Comparison of ENCODE assay signal across 11 cellular contexts in genomic region chr15:81302605-81303204, GRCh38. TPM values are rescaled to one million over a fixed set of nuclear protein-coding genes. Genes with fewer than 3 reads are reported as not detected.
DNase-seq lines count a peak whose midpoint lies in the region; ATAC-seq and TF ChIP-seq lines count a peak whose summit lies in the region.
"Had no signal": no experiment of that assay in that cellular context is flagged by ENCODE, and none has a peak within 500 bp of the region (broad histone marks: within the 10 kb centered on the region; RNA-seq: fewer than 3 reads in every experiment).

No MANE protein-coding gene starts in this region.

- no peaks in the 10 kb centered on the region for H3K27me3 Mint-ChIP-seq in CD4-positive, CD25-positive, alpha-beta regulatory T cell
- H3K27me3 Mint-ChIP-seq in T-helper 2 cell treated with Interferon-gamma antibody and Interleukin-4, amounts not matched to agents 5 μg/mL and 100 μg/mL, for 36 hours (ENCODE audit: low read depth) = no peaks in the 10 kb centered on the region

- H3K27ac Mint-ChIP-seq in CD4-positive, CD25-positive, alpha-beta regulatory T cell = peak overlapping the region; percentile 89 to 100 (median 100)
- H3K27ac Mint-ChIP-seq in T-helper 2 cell treated with Interferon-gamma antibody and Interleukin-4, amounts not matched to agents 5 μg/mL and 100 μg/mL, for 36 hours = peak overlapping the region; percentile 92

- peak overlapping the region; percentile 99 to 100 (median 100) for H3K4me3 Mint-ChIP-seq in CD4-positive, CD25-positive, alpha-beta regulatory T cell
- H3K4me3 Mint-ChIP-seq in T-helper 2 cell treated with Interferon-gamma antibody and Interleukin-4, amounts not matched to agents 5 μg/mL and 100 μg/mL, for 36 hours = peak overlapping the region; percentile 97

- no peaks in the 10 kb centered on the region for H3K9me3 Mint-ChIP-seq in CD4-positive, CD25-positive, alpha-beta regulatory T cell
- H3K9me3 Mint-ChIP-seq in T-helper 2 cell treated with Interferon-gamma antibody and Interleukin-4, amounts not matched to agents 5 μg/mL and 100 μg/mL, for 36 hours = no peaks in the 10 kb centered on the region

- H3K36me3 Mint-ChIP-seq in CD4-positive, CD25-positive, alpha-beta regulatory T cell = peaks cover 94% of the 10 kb centered on the region
- peaks cover 100% of the 10 kb centered on the region for H3K36me3 Mint-ChIP-seq in T-helper 2 cell treated with Interferon-gamma antibody and Interleukin-4, amounts not matched to agents 5 μg/mL and 100 μg/mL, for 36 hours (ENCODE audit: low read depth)

- peaks cover 75% of the 10 kb centered on the region for H3K4me1 ChIP-seq in CD4-positive, CD25-positive, alpha-beta regulatory T cell (ENCODE audit: control insufficient read depth, insufficient read depth, low read length, poor library complexity, severe bottlenecking)
- H3K4me1 ChIP-seq in lung (ENCODE audit: control insufficient read depth in 2 of 2, insufficient read depth in 2 of 2, low read length in 2 of 2) = peaks cover 0 to 15% of the 10 kb centered on the region in 2 donors
- H3K4me1 ChIP-seq in A673 (ENCODE audit: insufficient read depth, low read length, poor library complexity, severe bottlenecking) = no peaks in the 10 kb centered on the region
- no peaks in the 10 kb centered on the region for H3K4me1 ChIP-seq in BE2C

- H3K4me3 ChIP-seq in CD4-positive, CD25-positive, alpha-beta regulatory T cell (ENCODE audit: low read depth, low read length) = peak overlapping the region; percentile 97
- H3K4me3 ChIP-seq in lung (no peak overlapping the region), A673 (ENCODE audit: low read depth, low read length, poor library complexity, severe bottlenecking) (no peak overlapping the region), BE2C (ENCODE audit: low read depth, low read length) (no peak overlapping the region)

- POLR2A ChIA-PET in A673 (lab: Charles Lee; ENCODE audit: low non-redundant PET) = no interaction called here

- H3K36me3 ChIP-seq in CD4-positive, CD25-positive, alpha-beta regulatory T cell (ENCODE audit: control insufficient read depth, insufficient read depth, low read length) = peaks cover 90% of the 10 kb centered on the region
- peaks cover 0 to 39% of the 10 kb centered on the region in 2 donors for H3K36me3 ChIP-seq in lung (ENCODE audit: control insufficient read depth in 2 of 2, insufficient read depth in 2 of 2, low read length in 2 of 2)
- H3K36me3 ChIP-seq in A673 (ENCODE audit: insufficient read depth, low read length, poor library complexity, severe bottlenecking) = no peaks in the 10 kb centered on the region
- H3K36me3 ChIP-seq in BE2C = no peaks in the 10 kb centered on the region

- intact Hi-C loops in A673 (cut with micrococcal nuclease; ENCODE audit: unreplicated experiment) = no loop called here

- CTCF ChIA-PET in A673 (lab: Charles Lee) = interaction anchor here (0.7 kb wide), 1 partner anchor 65 kb away, joined by 3 read pairs; no protein-coding TSS in a partner anchor

- peaks cover 28 to 73% (median 47%) of the 10 kb centered on the region in 4 donors for H3K4me1 Mint-ChIP-seq in CD4-positive, CD25-positive, alpha-beta regulatory T cell
- H3K4me1 Mint-ChIP-seq in T-helper 2 cell treated with Interferon-gamma antibody and Interleukin-4, amounts not matched to agents 5 μg/mL and 100 μg/mL, for 36 hours (ENCODE audit: low read depth) = peaks cover 60% of the 10 kb centered on the region

- no peaks in the 10 kb centered on the region for H3K27me3 ChIP-seq in CD4-positive, CD25-positive, alpha-beta regulatory T cell (ENCODE audit: control insufficient read depth, insufficient read depth, low read length)
- H3K27me3 ChIP-seq in lung (ENCODE audit: control insufficient read depth, insufficient read depth) (no peaks in the 10 kb centered on the region), A673 (replicated peaks; ENCODE audit: insufficient read depth, low read depth, low read length, poor library complexity) (no peaks in the 10 kb centered on the region), BE2C (peaks cover 17% of the 10 kb centered on the region)
- H3K27me3 ChIP-seq: heart left ventricle had no signal

- WGBS in lung, 2 donors = 62 to 64% methylated on average over 7 of the region's 7 CpGs

- H3K27ac ChIP-seq in CD4-positive, CD25-positive, alpha-beta regulatory T cell (ENCODE audit: insufficient read depth, low read length, poor library complexity, severe bottlenecking) = peak overlapping the region; percentile 94
- H3K27ac ChIP-seq in lung (ENCODE audit: low read depth in 1 of 2, low read length in 1 of 2) (peak overlapping the region in 1 of 2 donors; percentile 75), A673 (ENCODE audit: low read depth, low read length, poor library complexity, severe bottlenecking) (no peak overlapping the region)
- H3K27ac ChIP-seq: parathyroid adenoma had no signal

- ATAC-seq in CD4-positive, CD25-positive, alpha-beta regulatory T cell (ENCODE audit: low read depth in 2 of 2) = peak; percentile 39 to 45
- peak; percentile 9 for ATAC-seq in GM21576 (IDR thresholded peaks at IDR 0.05; ENCODE audit: unreplicated experiment)
- ATAC-seq in lung (ENCODE audit: insufficient read depth, low FRiP score) = peak; percentile 21
- ATAC-seq in HG02678 (IDR thresholded peaks at IDR 0.05; ENCODE audit: unreplicated experiment) = no peak
- no peak for ATAC-seq in GM18505 (IDR thresholded peaks at IDR 0.05; ENCODE audit: unreplicated experiment)

- no peak for TF ChIP-seq POLR2A in GM18505 (IDR thresholded peaks at IDR 0.05; ENCODE audit: borderline replicate concordance, extremely low read depth, insufficient read depth, insufficient read length)

- H3K9me3 ChIP-seq in CD4-positive, CD25-positive, alpha-beta regulatory T cell (ENCODE audit: control insufficient read depth in 2 of 2, low read length in 2 of 2) = no peaks in the 10 kb centered on the region
- no peaks in the 10 kb centered on the region for H3K9me3 ChIP-seq in lung (ENCODE audit: control insufficient read depth in 2 of 2, insufficient read depth in 1 of 2, low read length in 1 of 2)
- H3K9me3 ChIP-seq in A673 (ENCODE audit: low read depth, low read length, poor library complexity, severe bottlenecking) = no peaks in the 10 kb centered on the region
- no peaks in the 10 kb centered on the region; the same call in 1 of the 2 replicates for H3K9me3 ChIP-seq in BE2C
- H3K9me3 ChIP-seq: heart left ventricle had no signal

- DNase-seq in CD4-positive, CD25-positive, alpha-beta regulatory T cell = peak in 2 of 3 donors; percentile 49 to 59
- no peak for DNase-seq in T-helper 2 cell treated with Interferon-gamma antibody and Interleukin-4, amounts not matched to agents 5 μg/mL and 100 μg/mL, for 36 hours (ENCODE audit: low spot score)
- DNase-seq in lung (ENCODE audit: low spot score) (no peak), A673 (ENCODE audit: low spot score) (no peak), BE2C (no peak)
- DNase-seq: heart left ventricle, NCI-H524 had no signal

- BruUV-seq in A673 (replicated peaks; lab: Mats Ljungman, UMichigan) = no TSS peak

- TF ChIP-seq CTCF in lung (IDR thresholded peaks at IDR 0.05; ENCODE audit: control extremely low read depth, extremely low read depth) (no peak), A673 (conservative IDR thresholded peaks at IDR 0.05; ENCODE audit: low read depth, low read length) (no peak), BE2C (IDR thresholded peaks at IDR 0.05; ENCODE audit: low read depth, low read length) (no peak)

RNA-seq across cellular contexts. Expression of gene STARD5, which starts 21.2 kb away (rescaled TPM):
- total RNA-seq in CD4-positive, CD25-positive, alpha-beta regulatory T cell = 6.6 TPM
- 1 to 10 TPM; 4.0 to 5.0 (median 4.1) TPM for polyA plus RNA-seq in CD4-positive, CD25-positive, alpha-beta regulatory T cell
- 1 to 10 TPM; 4.5 to 7.0 TPM for total RNA-seq in lung
- 1 to 10 TPM; 2.9 to 5.4 TPM for polyA plus RNA-seq in lung
- total RNA-seq in A673 (2021) = 0.54 and 2.1 TPM in 2 replicates
- polyA plus RNA-seq in BE2C (2012; ENCODE audit: insufficient read depth, insufficient read length, low read depth) = 1.1 TPM

Comparison
In these comparisons a context has a peak if more than half of its experiments do, and no peak if none do; other contexts are left out.
1. ATAC-seq: peak in CD4-positive, CD25-positive, alpha-beta regulatory T cell (2 of 2), GM21576 (single experiment) and lung (single experiment); none in HG02678 (single experiment) and GM18505 (single experiment).
2. DNase-seq: peak in CD4-positive, CD25-positive, alpha-beta regulatory T cell (2 of 3); none in T-helper 2 cell treated with Interferon-gamma antibody and Interleukin-4, amounts not matched to agents 5 μg/mL and 100 μg/mL, for 36 hours (single experiment), lung (single experiment), A673 (single experiment) and BE2C (single experiment).